In the genomic region with DNA sequence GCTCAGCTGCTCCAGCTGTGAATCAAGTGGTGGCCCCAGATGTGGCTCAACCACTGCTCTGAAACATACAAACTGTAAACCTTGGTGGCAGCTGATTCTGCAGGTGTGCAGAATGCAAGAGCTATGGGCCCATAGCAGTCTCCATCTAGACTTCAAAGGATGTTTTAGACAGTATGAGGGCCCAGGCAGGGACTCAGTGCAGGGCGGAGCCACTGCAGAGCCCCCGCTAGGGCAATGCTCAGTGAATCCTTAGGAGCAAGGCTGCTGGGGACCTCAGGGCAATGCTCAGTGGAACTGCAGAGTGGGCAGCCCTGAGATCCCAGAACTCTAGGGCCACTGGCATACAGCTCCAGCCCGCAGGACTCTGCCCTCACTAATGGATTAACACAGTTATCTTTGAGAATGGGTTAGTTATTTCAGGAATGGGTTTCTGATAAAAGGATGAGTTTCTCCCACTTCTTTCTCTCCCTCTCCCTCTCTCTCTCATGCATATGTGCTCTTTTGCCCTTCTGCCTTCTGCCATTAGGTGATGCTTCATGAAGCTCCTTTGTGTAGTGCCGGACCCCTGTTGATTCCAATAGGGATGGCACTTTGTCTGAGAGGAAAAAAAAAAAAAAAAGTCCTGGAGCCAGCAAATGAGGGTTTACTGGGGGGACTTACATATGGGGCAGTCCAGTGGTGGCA, we compare ENCODE assay signal across 20 cellular contexts. TPM values are rescaled to one million over a fixed set of nuclear protein-coding genes. Genes with fewer than 3 reads are reported as not detected.
DNase-seq lines count a peak whose midpoint lies in the region; ATAC-seq, FAIRE-seq and TF ChIP-seq lines count a peak whose summit lies in the region.
"Had no signal": no experiment of that assay in that cellular context is flagged by ENCODE, and none has a peak within 500 bp of the region (broad histone marks: within the 10 kb centered on the region; RNA-seq: fewer than 3 reads in every experiment).

No MANE protein-coding gene starts in this region.

- intact Hi-C loops in mucosa of descending colon (cut with DNase I, micrococcal nuclease), result no loop called here

- peak overlapping the region; percentile 37 for H4K91ac ChIP-seq in H1 (replicated peaks; ENCODE audit: insufficient read length, low read length)
- H4K91ac ChIP-seq in neuronal stem cell (ENCODE audit: low read depth, low read length, poor library complexity), result no peak overlapping the region

- FAIRE-seq in H1 (lab: Jason Lieb, UNC) (no peak), H54 (lab: Jason Lieb, UNC) (no peak)
- FAIRE-seq: A549, G401.6, GM12891, HepG2 had no signal

- H4K20me1 ChIP-seq in H1 (replicated peaks in 1 of 2; ENCODE audit: control insufficient read depth in 1 of 2, insufficient read depth in 2 of 2, low read length in 2 of 2), result no peaks in the 10 kb centered on the region

- 80% methylated on average over 4 of the region's 4 CpGs; no CpG with 5 or more reads in 1 of the 2 experiments for WGBS in H1 (ENCODE audit: extremely low coverage in 1 of 2, insufficient coverage in 1 of 2, insufficient read length in 1 of 2, insufficient replicate concordance in 2 of 2, low coverage in 1 of 2, low lambda C conversion rate in 2 of 2, missing lambda C conversion rate in 1 of 2), 2 experiments
- WGBS in neuronal stem cell (ENCODE audit: extremely low coverage in 2 of 2, insufficient read length in 2 of 2, insufficient replicate concordance in 1 of 2), 2 donors, result no CpG with 5 or more reads among the region's 4 CpGs

- H3K23me2 ChIP-seq in H1 (ENCODE audit: low read depth, low read length), result peaks cover 3% of the 10 kb centered on the region; the same call in 1 of the 2 replicates

- TF ChIP-seq RAD21 in H1 (IDR thresholded peaks at IDR 0.05 in 1 of 2, conservative IDR thresholded peaks at IDR 0.05 in 1 of 2; ENCODE audit: low read depth in 2 of 2, low read length in 2 of 2), result 0 out of 4 replicates have a peak, but pooled peaks of 1 of the 2 experiments have one; percentile 6

- H3K4me2 ChIP-seq in H1 (ENCODE audit: insufficient read depth in 1 of 2, low read depth in 2 of 2, low read length in 2 of 2) (no peak overlapping the region), neuronal stem cell (ENCODE audit: insufficient read depth, low read length, poor library complexity, severe bottlenecking) (no peak overlapping the region)
- H3K4me2 ChIP-seq: A549 had no signal

- DNase-seq in NCI-H2227 (lab: John Stamatoyannopoulos, UW; ENCODE audit: unreplicated experiment) (peak; percentile 12), NCI-H2227 treated with DMSO at 0.1 percent for 48 hours (lab: John Stamatoyannopoulos, UW) (no peak), H1 (ENCODE audit: low read depth in 1 of 2, low spot score in 2 of 2) (no peak), neuronal stem cell (ENCODE audit: low spot score) (no peak), ureter (ENCODE audit: low spot score) (peak; percentile 24), H54 (ENCODE audit: insufficient read length, low spot score) (no peak), mucosa of descending colon (no peak)
- DNase-seq: AML-193; CD4-positive, alpha-beta T cell; DMS53; DND-41; EL; KG1 had no signal

- H3K4me3 ChIP-seq in H1 (ENCODE audit: extremely low read depth in 1 of 4, insufficient read depth in 2 of 4, low read depth in 3 of 4, low read length in 4 of 4) (no peak overlapping the region), neuronal stem cell (ENCODE audit: low read length in 2 of 2) (no peak overlapping the region), mucosa of descending colon (no peak overlapping the region)
- H3K4me3 ChIP-seq: A549 had no signal

- H3K36me3 ChIP-seq in H1 (ENCODE audit: control insufficient read depth in 2 of 4, insufficient read depth in 4 of 4, low read length in 3 of 4) (no peaks in the 10 kb centered on the region), neuronal stem cell (replicated peaks in 1 of 2; ENCODE audit: control insufficient read depth in 2 of 2, insufficient read depth in 2 of 2, low read length in 2 of 2) (no peaks in the 10 kb centered on the region), mucosa of descending colon (ENCODE audit: low read depth) (no peaks in the 10 kb centered on the region)

- H3K9me3 ChIP-seq in H1 (ENCODE audit: insufficient read depth in 2 of 2, low read depth in 1 of 2, low read length in 1 of 2) (no peaks in the 10 kb centered on the region), neuronal stem cell (replicated peaks in 1 of 2; ENCODE audit: control insufficient read depth in 2 of 2, insufficient read depth in 1 of 2, low read depth in 1 of 2, low read length in 2 of 2) (peaks cover 0 to 2% of the 10 kb centered on the region in 2 donors), mucosa of descending colon (no peaks in the 10 kb centered on the region)

- H4K8ac ChIP-seq in H1 (ENCODE audit: extremely low read depth, insufficient read depth, low read length) (no peak overlapping the region), neuronal stem cell (ENCODE audit: low read depth, low read length) (no peak overlapping the region)

- H3K18ac ChIP-seq in H1 (ENCODE audit: extremely low read depth, low read length) (no peak overlapping the region), neuronal stem cell (ENCODE audit: low read length) (peak overlapping the region; percentile 71)

- no peak overlapping the region for H3K23ac ChIP-seq in H1 (ENCODE audit: insufficient read length)
- no peak overlapping the region for H3K23ac ChIP-seq in neuronal stem cell (ENCODE audit: low read depth, low read length, poor library complexity)

- CTCF ChIA-PET in H1 (lab: Charles Lee; ENCODE audit: partially characterized antibody), result interaction anchor here (0.7 kb wide), 1 partner anchor 83 kb away, joined by 3 read pairs; no protein-coding TSS in a partner anchor

- H3K79me1 ChIP-seq in H1 (ENCODE audit: low read depth, low read length) (no peaks in the 10 kb centered on the region), neuronal stem cell (ENCODE audit: low read depth, low read length) (no peaks in the 10 kb centered on the region)

- H2BK5ac ChIP-seq in H1 (ENCODE audit: low read depth, low read length), result no peak overlapping the region
- no peak overlapping the region for H2BK5ac ChIP-seq in neuronal stem cell (ENCODE audit: low read length)

- no peak for TF ChIP-seq CTCF in H1 (IDR thresholded peaks at IDR 0.05; ENCODE audit: control extremely low read depth in 1 of 3, insufficient read depth in 1 of 3, low read depth in 1 of 3, low read length in 3 of 3)
- no peak for TF ChIP-seq CTCF in mucosa of descending colon (IDR thresholded peaks at IDR 0.05)

- H2AFZ ChIP-seq in H1 (ENCODE audit: low read length), result no peak overlapping the region
- no peak overlapping the region for H2AFZ ChIP-seq in neuronal stem cell (ENCODE audit: low read length)

- POLR2A ChIA-PET in H1 (lab: Charles Lee; ENCODE audit: partially characterized antibody), result interaction anchor here (0.6 kb wide), 2 partner anchors 26 to 211 kb away, joined by 3 read pairs; no protein-coding TSS in a partner anchor

- no peak overlapping the region for H2BK15ac ChIP-seq in H1 (ENCODE audit: low read length)
- H2BK15ac ChIP-seq in neuronal stem cell (ENCODE audit: low read length), result no peak overlapping the region

- H2BK12ac ChIP-seq in H1 (ENCODE audit: low read depth, low read length) (0 out of 2 replicates have a peak overlapping the region, but pooled peaks have one; percentile 33), neuronal stem cell (ENCODE audit: low read length) (no peak overlapping the region)

- H2AK5ac ChIP-seq in H1 (ENCODE audit: low read depth, low read length), result no peak overlapping the region
- H2AK5ac ChIP-seq in neuronal stem cell (ENCODE audit: low read depth, low read length), result peak overlapping the region; percentile 6

- no peak overlapping the region for H2BK20ac ChIP-seq in H1 (ENCODE audit: low read length)

- TF ChIP-seq POLR2A in H1 (IDR thresholded peaks at IDR 0.05; ENCODE audit: control extremely low read depth in 1 of 2, low read depth in 2 of 2, low read length in 2 of 2), result no peak
- TF ChIP-seq POLR2A in H54 (IDR thresholded peaks at IDR 0.05; ENCODE audit: low read depth, low read length), result no peak

- H3K14ac ChIP-seq in H1 (ENCODE audit: insufficient read length), result no peak overlapping the region
- no peak overlapping the region for H3K14ac ChIP-seq in neuronal stem cell (ENCODE audit: low read length)

- H3K79me2 ChIP-seq in H1 (ENCODE audit: control insufficient read depth in 1 of 2, insufficient read depth in 2 of 2, low read length in 2 of 2), result no peaks in the 10 kb centered on the region

- H4K5ac ChIP-seq in H1 (ENCODE audit: insufficient read length, low read depth, low read length), result no peak overlapping the region

- H3K56ac ChIP-seq in H1 (replicated peaks; ENCODE audit: insufficient read length, low read depth, low read length), result no peak overlapping the region

- no peak overlapping the region for H3K4ac ChIP-seq in H1 (replicated peaks; ENCODE audit: insufficient read length, low read depth, low read length)
- H3K4ac ChIP-seq in neuronal stem cell (ENCODE audit: low read length), result no peak overlapping the region

- peaks cover 0 to 10% (median 3%) of the 10 kb centered on the region in 4 experiments; a peak in 4 of 7 replicates for H3K4me1 ChIP-seq in H1 (replicated peaks in 1 of 4; ENCODE audit: control insufficient read depth in 3 of 4, insufficient read depth in 4 of 4, low read length in 3 of 4)
- H3K4me1 ChIP-seq in neuronal stem cell (ENCODE audit: control insufficient read depth in 2 of 2, insufficient read depth in 1 of 2, low read depth in 1 of 2, low read length in 2 of 2), result peaks cover 4 to 21% of the 10 kb centered on the region in 2 donors
- H3K4me1 ChIP-seq in mucosa of descending colon (ENCODE audit: low read depth), result no peaks in the 10 kb centered on the region
- H3K4me1 ChIP-seq: A549 had no signal

- no peak for TF ChIP-seq EP300 in H1 (IDR thresholded peaks at IDR 0.05; ENCODE audit: borderline replicate concordance in 1 of 2, low read depth in 2 of 2, low read length in 2 of 2)

- H3K27ac ChIP-seq in H1 (ENCODE audit: low read depth, low read length) (no peak overlapping the region), neuronal stem cell (replicated peaks; ENCODE audit: low read length) (no peak overlapping the region)
- H3K27ac ChIP-seq: 22Rv1, A549, C4-2B had no signal

- H3K9ac ChIP-seq in H1 (replicated peaks in 1 of 4; ENCODE audit: extremely low read depth in 1 of 4, low read depth in 3 of 4, low read length in 3 of 4) (no peak overlapping the region), neuronal stem cell (ENCODE audit: low read depth, low read length, poor library complexity) (no peak overlapping the region)

- H3K27me3 ChIP-seq in H1 (replicated peaks in 1 of 4; ENCODE audit: control insufficient read depth in 3 of 4, extremely low read depth in 1 of 4, insufficient read depth in 3 of 4, low read length in 3 of 4) (no peaks in the 10 kb centered on the region), neuronal stem cell (ENCODE audit: control insufficient read depth in 3 of 3, insufficient read depth in 3 of 3, low read depth in 1 of 3, low read length in 3 of 3) (no peaks in the 10 kb centered on the region)

- H2BK120ac ChIP-seq in H1 (replicated peaks; ENCODE audit: low read depth, low read length) (no peak overlapping the region), neuronal stem cell (ENCODE audit: low read depth, low read length) (no peak overlapping the region)

- no peak for ATAC-seq in GM21529 (IDR thresholded peaks at IDR 0.05; ENCODE audit: unreplicated experiment)
- ATAC-seq in mucosa of descending colon, result no peak
- ATAC-seq: A549, HepG2 had no signal

RNA-seq across cellular contexts. Expression of a gene that starts 48.4 kb away (rescaled TPM):
- 23.6 and 27.2 TPM in 2 replicates for total RNA-seq in H1 (2021; fragmentation: NEBNext Ultra II Directional; extraction: Animal tissue kit (Norgen Biotek cat#: 25700))
- polyA plus RNA-seq in H1 (2011; rRNA removed), result 8.9 and 18.8 TPM in 2 replicates
- polyA plus RNA-seq in H1 (2011; cell fraction: cytosol; rRNA removed), result 23.2 TPM
- 20.9 TPM for polyA plus RNA-seq in H1 (2011; cell fraction: nucleus; rRNA removed)
- 13.7 to 19.6 TPM (median 17.7 TPM) in 4 replicates for polyA plus RNA-seq in H1 (2012, experiment 1 of 2)
- polyA plus RNA-seq in H1 (2012, experiment 2 of 2), result 14.8 TPM
- polyA plus RNA-seq in H1 (2013, experiment 1 of 2), result 14.4 TPM
- 14.1 TPM for polyA plus RNA-seq in H1 (2013, experiment 2 of 2)
- polyA minus RNA-seq in H1 (2011; rRNA and poly(A)+ RNA removed), result 3.8 and 4.9 TPM in 2 replicates
- polyA minus RNA-seq in H1 (2011; cell fraction: cytosol; rRNA and poly(A)+ RNA removed), result 19.7 TPM
- polyA minus RNA-seq in H1 (2011; cell fraction: nucleus; rRNA and poly(A)+ RNA removed), result 10.3 TPM
- polyA plus RNA-seq in neuronal stem cell (2013, experiment 1 of 2), result 12.3 TPM
- 12.4 TPM for polyA plus RNA-seq in neuronal stem cell (2013, experiment 2 of 2)
- 43.2 TPM for total RNA-seq in ureter
- total RNA-seq in mucosa of descending colon, result 10 to 100 TPM; 17.7 to 48.0 (median 29.0) TPM

Comparison
In these comparisons a context has a peak if more than half of its experiments do, and no peak if none do; other contexts are left out.
1. DNase-seq: peak in NCI-H2227 (single experiment) and ureter (single experiment); none in NCI-H2227 treated with DMSO at 0.1 percent for 48 hours (single experiment), H1 (0 of 2), neuronal stem cell (single experiment), H54 (single experiment) and mucosa of descending colon (0 of 3).